Comparison of ENCODE assay signal across 8 cellular contexts in the genomic region with DNA sequence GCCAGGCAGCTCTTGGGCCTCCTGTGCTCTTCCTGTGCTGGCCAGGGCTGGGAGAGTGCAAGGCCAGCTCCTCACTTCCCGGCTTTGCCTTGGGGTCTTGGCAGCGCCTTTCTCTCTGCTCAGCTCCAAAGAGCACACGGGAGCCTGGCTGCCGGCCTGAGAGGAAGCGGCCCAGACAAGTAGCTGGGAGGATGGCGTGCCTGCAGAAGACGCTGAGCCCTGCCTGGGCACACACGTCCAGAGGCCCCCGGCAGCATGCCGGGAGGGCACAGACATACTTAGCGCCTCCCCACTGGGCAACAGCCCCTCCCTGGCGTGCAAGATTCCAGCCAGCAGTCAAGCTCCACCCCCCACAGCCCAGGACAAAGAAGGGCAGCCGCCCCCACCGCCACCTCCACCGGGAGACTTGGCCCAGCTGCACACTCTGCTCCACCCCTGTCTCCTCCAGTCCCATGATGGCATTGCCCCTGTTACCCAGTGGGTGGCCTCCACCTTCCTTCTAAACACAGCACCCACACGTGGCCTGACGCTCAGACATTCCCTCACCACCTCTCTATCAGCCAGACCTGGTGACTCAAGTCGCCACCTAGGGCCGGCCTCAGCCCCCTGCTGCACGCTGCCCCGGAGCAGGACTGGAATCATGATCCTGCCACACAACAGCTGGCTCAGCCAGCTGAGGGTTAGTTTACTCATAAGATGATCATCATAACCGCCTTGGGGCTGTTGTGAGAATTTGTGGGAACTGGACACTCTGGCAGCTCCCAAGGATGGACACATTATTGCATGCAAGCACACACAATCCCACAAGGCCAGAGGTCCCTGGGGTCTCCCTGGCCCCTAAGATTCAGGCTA. TPM values are rescaled to one million over a fixed set of nuclear protein-coding genes. Genes with fewer than 3 reads are reported as not detected.
DNase-seq lines count a peak whose midpoint lies in the region; ATAC-seq and TF ChIP-seq lines count a peak whose summit lies in the region.

No MANE protein-coding gene starts in this region.

- ATAC-seq in GM18868 (IDR thresholded peaks at IDR 0.05; ENCODE audit: unreplicated experiment) = no peak

- intact Hi-C loops in left ventricle myocardium inferior (cut with micrococcal nuclease) = no loop called here

- TF ChIP-seq CTCF in left ventricle myocardium inferior (IDR thresholded peaks at IDR 0.05; ENCODE audit: borderline replicate concordance) = peak; percentile 68

- H3K4me1 ChIP-seq in HUES6 (ENCODE audit: control insufficient read depth, insufficient read depth, low read length) (peaks cover 33% of the 10 kb centered on the region), SJSA1 (replicated peaks) (peaks cover 79% of the 10 kb centered on the region), left ventricle myocardium inferior (peaks cover 50% of the 10 kb centered on the region), rectal smooth muscle tissue (ENCODE audit: control insufficient read depth, insufficient read depth, low read length) (peaks cover 40% of the 10 kb centered on the region)

- H3K27me3 ChIP-seq in HUES6 (ENCODE audit: control insufficient read depth, insufficient read depth, low read length) = no peaks in the 10 kb centered on the region
- no peaks in the 10 kb centered on the region for H3K27me3 ChIP-seq in SJSA1 (replicated peaks)
- no peaks in the 10 kb centered on the region for H3K27me3 ChIP-seq in left ventricle myocardium inferior (ENCODE audit: low read depth)
- no peaks in the 10 kb centered on the region for H3K27me3 ChIP-seq in rectal smooth muscle tissue (ENCODE audit: control insufficient read depth, insufficient read depth, low read length)

- H3K27ac ChIP-seq in HUES6 (ENCODE audit: low read depth, low read length) = peak overlapping the region; percentile 44; the same call in 1 of the 2 replicates
- H3K27ac ChIP-seq in SJSA1 = peak overlapping the region; percentile 75
- peak overlapping the region; percentile 92 for H3K27ac ChIP-seq in left ventricle myocardium inferior (replicated peaks)
- peak overlapping the region; percentile 82 for H3K27ac ChIP-seq in rectal smooth muscle tissue (ENCODE audit: low read depth, low read length)

- H3K36me3 ChIP-seq in HUES6 (ENCODE audit: control insufficient read depth, insufficient read depth, low read length) (no peaks in the 10 kb centered on the region), SJSA1 (peaks cover 53% of the 10 kb centered on the region), left ventricle myocardium inferior (no peaks in the 10 kb centered on the region), rectal smooth muscle tissue (ENCODE audit: control insufficient read depth, insufficient read depth, low read length) (no peaks in the 10 kb centered on the region)

- DNase-seq in NCI-H1417 (lab: John Stamatoyannopoulos, UW) = peak in 2 of 3 experiments; percentile 64 to 75
- no peak for DNase-seq in NCI-H1417 treated with DMSO at 0.1 percent for 48 hours (lab: John Stamatoyannopoulos, UW)
- DNase-seq in SJSA1 (ENCODE audit: low read depth in 1 of 2, low spot score in 2 of 2) = peak; percentile 100
- peak in 36 of 58 donors; percentile 11 to 68 (median 46) for DNase-seq in anterior cingulate cortex (lab: John Stamatoyannopoulos, UW)
- peak; percentile 80 for DNase-seq in left ventricle myocardium inferior

- peak overlapping the region; percentile 62 for H3K9ac ChIP-seq in HUES6 (ENCODE audit: low read length)
- H3K9ac ChIP-seq in rectal smooth muscle tissue (ENCODE audit: low read length) = no peak overlapping the region

- peak overlapping the region; percentile 45 for H3K4me3 ChIP-seq in HUES6 (ENCODE audit: low read depth, low read length)
- no peak overlapping the region for H3K4me3 ChIP-seq in SJSA1
- peak overlapping the region; percentile 44 for H3K4me3 ChIP-seq in left ventricle myocardium inferior
- H3K4me3 ChIP-seq in rectal smooth muscle tissue (ENCODE audit: low read length) = peak overlapping the region; percentile 3

- H3K9me3 ChIP-seq in HUES6 (ENCODE audit: control insufficient read depth, insufficient read depth, low read depth, low read length) (no peaks in the 10 kb centered on the region), SJSA1 (replicated peaks) (no peaks in the 10 kb centered on the region; the same call in 1 of the 2 replicates), left ventricle myocardium inferior (replicated peaks) (no peaks in the 10 kb centered on the region)

RNA-seq across cellular contexts. Expression of a gene that starts 12.4 kb away (rescaled TPM):
- total RNA-seq in SJSA1 (2014; rRNA removed; shearing (Covaris generic)) = 2.4 TPM in 1 of 2 replicates, not detected in the other
- 137 TPM for total RNA-seq in left ventricle myocardium inferior

RNA-seq across cellular contexts. Expression of a gene that starts 23.2 kb away (rescaled TPM):
- 957 and 2,133 TPM in 2 replicates for total RNA-seq in SJSA1 (2014; rRNA removed; shearing (Covaris generic))
- total RNA-seq in left ventricle myocardium inferior = 45.8 TPM

RNA-seq across cellular contexts. Expression of a gene that starts 27.7 kb away (rescaled TPM):
- total RNA-seq in SJSA1 (2014; rRNA removed; shearing (Covaris generic)) = 69.4 and 70.1 TPM in 2 replicates
- total RNA-seq in left ventricle myocardium inferior = 33.0 TPM

RNA-seq across cellular contexts. Expression of a gene that starts 48.2 kb away (rescaled TPM):
- 0.11 TPM in 1 of 2 replicates, not detected in the other for total RNA-seq in SJSA1 (2014; rRNA removed; shearing (Covaris generic))
- total RNA-seq in left ventricle myocardium inferior = 1.6 TPM

Comparison
In these comparisons a context has a peak if more than half of its experiments do, and no peak if none do; other contexts are left out.
1. RNA of a gene that starts 12.4 kb away (total RNA-seq): 137 TPM in left ventricle myocardium inferior (single experiment); 2.4 TPM in SJSA1; every median in the first group is over 10 times any median in the second.
2. RNA of a gene that starts 23.2 kb away (total RNA-seq): 957 to 2,133 TPM in SJSA1; 45.8 TPM in left ventricle myocardium inferior (single experiment); every median in the first group is over 10 times any median in the second.
3. Peak in every context shown above with its lines, with median percentiles within 50 percentile points of each other: H3K27ac ChIP-seq.